Comparison of ENCODE assay signal across 9 cellular contexts in the genomic region with DNA sequence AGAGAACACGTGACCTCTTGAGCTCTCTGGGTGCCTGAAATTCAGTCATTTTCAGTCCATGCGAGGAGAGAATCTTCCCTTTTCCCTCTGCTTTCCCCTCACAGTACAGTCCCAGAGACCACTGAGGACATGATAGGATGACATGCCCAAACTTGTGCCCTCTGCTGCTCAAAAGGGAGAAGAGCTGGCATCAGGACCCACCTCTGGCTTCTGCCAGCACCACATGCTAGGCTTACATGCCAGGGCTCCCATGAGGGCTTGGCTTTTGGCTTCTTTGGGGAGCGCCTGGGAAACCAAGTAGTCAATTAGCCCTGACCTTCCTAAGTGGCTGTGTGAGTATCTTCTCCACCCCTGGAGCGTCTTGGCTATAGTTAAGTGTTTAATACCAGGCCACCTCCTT. TPM values are rescaled to one million over a fixed set of nuclear protein-coding genes. Genes with fewer than 3 reads are reported as not detected.
DNase-seq lines count a peak whose midpoint lies in the region; ATAC-seq and TF ChIP-seq lines count a peak whose summit lies in the region.
"Had no signal": no experiment of that assay in that cellular context is flagged by ENCODE, and none has a peak within 500 bp of the region (broad histone marks: within the 10 kb centered on the region; RNA-seq: fewer than 3 reads in every experiment).

No MANE protein-coding gene starts in this region.

- POLR2A ChIA-PET in activated CD4-positive, alpha-beta T cell treated with anti-CD3 and anti-CD28 coated beads, Interleukin-2, amount 10 ng/mL, durations not matched to agents 7 days and 5 days (lab: Charles Lee), result no interaction called here

- H3K27ac ChIP-seq in sigmoid colon, result peak overlapping the region in 3 of 4 donors; percentile 41 to 46 (median 45)

- H3K9me3 Mint-ChIP-seq in activated CD4-positive, alpha-beta T cell treated with anti-CD3 and anti-CD28 coated beads, Interleukin-2, amount 10 ng/mL, durations not matched to agents 7 days and 5 days, result no peaks in the 10 kb centered on the region
- H3K9me3 Mint-ChIP-seq: mesothelial cell of epicardium had no signal

- no peaks in the 10 kb centered on the region for H3K27me3 ChIP-seq in sigmoid colon

- DNase-seq in activated CD4-positive, alpha-beta T cell treated with anti-CD3 and anti-CD28 coated beads, Interleukin-2, amount 10 ng/mL, durations not matched to agents 7 days and 5 days, result no peak
- DNase-seq in activated CD4-positive, alpha-beta T cell treated with anti-CD3 and anti-CD28 coated beads for 1 hour, result no peak
- peak; percentile 66 for DNase-seq in NCI-H446 treated with DMSO at 0.1 percent for 48 hours (lab: John Stamatoyannopoulos, UW)
- peak; percentile 29 for DNase-seq in dermis blood vessel endothelial cell
- DNase-seq in sigmoid colon, result peak; percentile 58
- no peak for DNase-seq in cerebellar cortex (ENCODE audit: low spot score)
- no peak for DNase-seq in T-helper 1 cell

- peak in 1 of 4 experiments; percentile 27 for TF ChIP-seq CTCF in sigmoid colon (IDR thresholded peaks at IDR 0.05)

- CTCF ChIA-PET in activated CD4-positive, alpha-beta T cell treated with anti-CD3 and anti-CD28 coated beads, Interleukin-2, amount 10 ng/mL, durations not matched to agents 7 days and 5 days (lab: Charles Lee), result interaction anchor here (0.8 to 1.5 kb wide), 3 partner anchors 9 to 15 kb away, joined by 3 to 4 read pairs (median 3); no protein-coding TSS in a partner anchor

- H3K36me3 ChIP-seq in sigmoid colon, result peaks cover 20 to 71% (median 52%) of the 10 kb centered on the region in 4 donors

- H3K4me3 ChIP-seq in sigmoid colon, result no peak overlapping the region

- peaks cover 44% of the 10 kb centered on the region for H3K4me1 Mint-ChIP-seq in activated CD4-positive, alpha-beta T cell treated with anti-CD3 and anti-CD28 coated beads, Interleukin-2, amount 10 ng/mL, durations not matched to agents 7 days and 5 days

- WGBS in sigmoid colon, 2 donors, result 88 to 90% methylated on average over 4 of the region's 4 CpGs

- no peak for ATAC-seq in GM18517 (IDR thresholded peaks at IDR 0.05; ENCODE audit: unreplicated experiment)

- no peaks in the 10 kb centered on the region for H3K27me3 Mint-ChIP-seq in activated CD4-positive, alpha-beta T cell treated with anti-CD3 and anti-CD28 coated beads, Interleukin-2, amount 10 ng/mL, durations not matched to agents 7 days and 5 days

- no peak for TF ChIP-seq POLR2A in sigmoid colon (IDR thresholded peaks at IDR 0.05)

- no peak overlapping the region for H3K4me3 Mint-ChIP-seq in activated CD4-positive, alpha-beta T cell treated with anti-CD3 and anti-CD28 coated beads, Interleukin-2, amount 10 ng/mL, durations not matched to agents 7 days and 5 days
- H3K4me3 Mint-ChIP-seq: mesothelial cell of epicardium had no signal

- no peaks in the 10 kb centered on the region for H3K9me3 ChIP-seq in sigmoid colon

- peak overlapping the region; percentile 52 for H3K27ac Mint-ChIP-seq in activated CD4-positive, alpha-beta T cell treated with anti-CD3 and anti-CD28 coated beads, Interleukin-2, amount 10 ng/mL, durations not matched to agents 7 days and 5 days
- H3K27ac Mint-ChIP-seq: mesothelial cell of epicardium had no signal

- TF ChIP-seq EP300 in sigmoid colon (IDR thresholded peaks at IDR 0.05), result no peak

- peaks cover 68% of the 10 kb centered on the region for H3K36me3 Mint-ChIP-seq in activated CD4-positive, alpha-beta T cell treated with anti-CD3 and anti-CD28 coated beads, Interleukin-2, amount 10 ng/mL, durations not matched to agents 7 days and 5 days (ENCODE audit: low read depth)

- peaks cover 0 to 17% (median 13%) of the 10 kb centered on the region in 4 donors for H3K4me1 ChIP-seq in sigmoid colon

- intact Hi-C loops in sigmoid colon (cut with DNase I), result loop anchor here (5.0 kb wide), 1 partner anchor 158 kb away; no protein-coding TSS in a partner anchor

RNA-seq across cellular contexts. Expression of gene KCNQ4, which starts 13.8 kb away (rescaled TPM):
- under 1 TPM; 0.23 to 0.52 TPM for total RNA-seq in activated CD4-positive, alpha-beta T cell treated with anti-CD3 and anti-CD28 coated beads, Interleukin-2, amount 10 ng/mL, durations not matched to agents 7 days and 5 days
- not detected in 2 replicates for total RNA-seq in dermis blood vessel endothelial cell
- 10 to 100 TPM in 1 of 4 donors, 1 to 10 TPM in 3; 4.8 to 10.8 (median 8.7) TPM for total RNA-seq in sigmoid colon
- polyA plus RNA-seq in sigmoid colon, result 1 to 10 TPM in 1 of 3 donors, under 1 TPM in 1, not detected in 1; 0.60 to 2.6 TPM

Comparison
In these comparisons a context has a peak if more than half of its experiments do, and no peak if none do; other contexts are left out.
1. DNase-seq: peak in NCI-H446 treated with DMSO at 0.1 percent for 48 hours (single experiment), dermis blood vessel endothelial cell (single experiment) and sigmoid colon (single experiment); none in activated CD4-positive, alpha-beta T cell treated with anti-CD3 and anti-CD28 coated beads, Interleukin-2, amount 10 ng/mL, durations not matched to agents 7 days and 5 days (single experiment), activated CD4-positive, alpha-beta T cell treated with anti-CD3 and anti-CD28 coated beads for 1 hour (single experiment), cerebellar cortex (single experiment) and T-helper 1 cell (0 of 5).